12 cellular contexts compared by ENCODE assay signal in genomic region chr13:102779426-102780159, GRCh38. TPM values are rescaled to one million over a fixed set of nuclear protein-coding genes. Genes with fewer than 3 reads are reported as not detected.
DNase-seq lines count a peak whose midpoint lies in the region; ATAC-seq and TF ChIP-seq lines count a peak whose summit lies in the region.
"Had no signal": no experiment of that assay in that cellular context is flagged by ENCODE, and none has a peak within 500 bp of the region (broad histone marks: within the 10 kb centered on the region; RNA-seq: fewer than 3 reads in every experiment).

No MANE protein-coding gene starts in this region.

- CTCF ChIA-PET in activated naive CD4-positive, alpha-beta T cell treated with anti-CD3 and anti-CD28 coated beads, Interleukin-2, amount 10 ng/mL, durations not matched to agents 7 days and 5 days (lab: Charles Lee) = interaction anchor here (1.6 kb wide), 1 partner anchor 21 kb away, joined by 4 read pairs; no protein-coding TSS in a partner anchor
- CTCF ChIA-PET in MCF 10A (lab: Yijun Ruan, JAX) = no interaction called here

- TF ChIP-seq CTCF in Loucy (conservative IDR thresholded peaks at IDR 0.05; ENCODE audit: low read length) (no peak), MCF 10A (IDR thresholded peaks at IDR 0.05; ENCODE audit: unreplicated experiment) (no peak)

- no peaks in the 10 kb centered on the region for H3K27me3 ChIP-seq in Loucy (ENCODE audit: insufficient read depth, low read length, poor library complexity, severe bottlenecking)
- H3K27me3 ChIP-seq: testis had no signal

- H3K9me3 Mint-ChIP-seq in activated naive CD4-positive, alpha-beta T cell treated with anti-CD3 and anti-CD28 coated beads, Interleukin-2, amount 10 ng/mL, durations not matched to agents 7 days and 5 days = peaks cover 4% of the 10 kb centered on the region
- H3K9me3 Mint-ChIP-seq in MCF 10A (ENCODE audit: unreplicated experiment) = no peaks in the 10 kb centered on the region

- POLR2A ChIA-PET in MCF 10A (lab: Yijun Ruan, JAX) = no interaction called here

- no TSS peak for BruUV-seq in MCF 10A (replicated peaks; lab: Mats Ljungman, UMichigan)

- H3K27ac Mint-ChIP-seq in activated naive CD4-positive, alpha-beta T cell treated with anti-CD3 and anti-CD28 coated beads, Interleukin-2, amount 10 ng/mL, durations not matched to agents 7 days and 5 days = peak overlapping the region; percentile 92
- H3K27ac Mint-ChIP-seq in MCF 10A (ENCODE audit: low read depth, unreplicated experiment) = no peak overlapping the region

- no peak overlapping the region for H2AFZ ChIP-seq in Loucy (ENCODE audit: low read length)

- no peaks in the 10 kb centered on the region for H3K36me3 ChIP-seq in Loucy (ENCODE audit: insufficient read depth, low read length)

- intact Hi-C loops in MCF 10A (cut with micrococcal nuclease) = no loop called here

- peaks cover 7% of the 10 kb centered on the region for H3K9me3 ChIP-seq in Loucy (ENCODE audit: insufficient read depth, low read depth, low read length)
- H3K9me3 ChIP-seq: testis had no signal

- H3K4me3 Mint-ChIP-seq in activated naive CD4-positive, alpha-beta T cell treated with anti-CD3 and anti-CD28 coated beads, Interleukin-2, amount 10 ng/mL, durations not matched to agents 7 days and 5 days = peak overlapping the region; percentile 37
- H3K4me3 Mint-ChIP-seq in MCF 10A (ENCODE audit: unreplicated experiment) = no peak overlapping the region

- peak; percentile 18 for DNase-seq in A172 (ENCODE audit: low spot score)
- peak; percentile 27 for DNase-seq in activated naive CD4-positive, alpha-beta T cell treated with anti-CD3 and anti-CD28 coated beads, Interleukin-2, amount 10 ng/mL, durations not matched to agents 7 days and 5 days
- no peak for DNase-seq in C1 segment of cervical spinal cord (lab: John Stamatoyannopoulos, UW)
- no peak for DNase-seq in MCF 10A (ENCODE audit: unreplicated experiment)
- DNase-seq in NCI-H128 (lab: John Stamatoyannopoulos, UW; ENCODE audit: unreplicated experiment) = no peak
- DNase-seq: caudate nucleus, foreskin fibroblast, NCI-H526 treated with DMSO at 0.1 percent for 48 hours, testis had no signal

- peak; percentile 56 for ATAC-seq in GM18907 (IDR thresholded peaks at IDR 0.05; ENCODE audit: unreplicated experiment)
- no peak for ATAC-seq in HG02642 (IDR thresholded peaks at IDR 0.05; ENCODE audit: poor library complexity, unreplicated experiment)

- no peaks in the 10 kb centered on the region for H4K20me1 ChIP-seq in Loucy (ENCODE audit: insufficient read depth, low read length, poor library complexity, severe bottlenecking)

- peak overlapping the region; percentile 37 for H3K9ac ChIP-seq in Loucy (ENCODE audit: low read depth, low read length, poor library complexity, severe bottlenecking)

- peaks cover 40% of the 10 kb centered on the region for H3K4me1 Mint-ChIP-seq in activated naive CD4-positive, alpha-beta T cell treated with anti-CD3 and anti-CD28 coated beads, Interleukin-2, amount 10 ng/mL, durations not matched to agents 7 days and 5 days
- H3K4me1 Mint-ChIP-seq in MCF 10A (ENCODE audit: insufficient read depth, unreplicated experiment) = no peaks in the 10 kb centered on the region

- H3K4me2 ChIP-seq in Loucy (ENCODE audit: low read depth, low read length, poor library complexity, severe bottlenecking) = peak overlapping the region; percentile 45

- peaks cover 13% of the 10 kb centered on the region for H3K36me3 Mint-ChIP-seq in activated naive CD4-positive, alpha-beta T cell treated with anti-CD3 and anti-CD28 coated beads, Interleukin-2, amount 10 ng/mL, durations not matched to agents 7 days and 5 days
- H3K36me3 Mint-ChIP-seq in MCF 10A (ENCODE audit: insufficient read depth, unreplicated experiment) = peaks cover 17% of the 10 kb centered on the region

- H3K9me2 ChIP-seq in Loucy (replicated peaks; ENCODE audit: low read depth, low read length) = no peaks in the 10 kb centered on the region

- H3F3A ChIP-seq in Loucy (ENCODE audit: low read depth) = peaks cover 13% of the 10 kb centered on the region; the same call in 1 of the 2 replicates

- peak overlapping the region; percentile 13 for H3K4me3 ChIP-seq in Loucy (ENCODE audit: low read length, poor library complexity, severe bottlenecking)
- H3K4me3 ChIP-seq: testis had no signal

- H3K79me2 ChIP-seq in Loucy (ENCODE audit: insufficient read depth, low read length) = no peaks in the 10 kb centered on the region

- H3K4me1 ChIP-seq in Loucy (ENCODE audit: insufficient read depth, low read length, poor library complexity, severe bottlenecking) = peaks cover 24% of the 10 kb centered on the region
- H3K4me1 ChIP-seq: testis had no signal

- peaks cover 4% of the 10 kb centered on the region for H3K27me3 Mint-ChIP-seq in activated naive CD4-positive, alpha-beta T cell treated with anti-CD3 and anti-CD28 coated beads, Interleukin-2, amount 10 ng/mL, durations not matched to agents 7 days and 5 days
- no peaks in the 10 kb centered on the region for H3K27me3 Mint-ChIP-seq in MCF 10A (ENCODE audit: insufficient read depth, unreplicated experiment)

RNA-seq across cellular contexts. Expression of gene TEX30, which starts 6.0 kb away (rescaled TPM):
- total RNA-seq in A172 (2014; rRNA removed; shearing (Covaris generic)) = 56.8 and 68.4 TPM in 2 replicates
- 10.7 and 14.2 TPM in 2 replicates for total RNA-seq in MCF 10A (2022)

RNA-seq across cellular contexts. Expression of gene POGLUT2, which starts 19.2 kb away (rescaled TPM):
- total RNA-seq in A172 (2014; rRNA removed; shearing (Covaris generic)) = 37.4 and 38.8 TPM in 2 replicates
- total RNA-seq in MCF 10A (2022) = 8.3 and 9.0 TPM in 2 replicates

RNA-seq across cellular contexts. Expression of gene BIVM, which starts 19.3 kb away (rescaled TPM):
- 31.6 and 31.8 TPM in 2 replicates for total RNA-seq in A172 (2014; rRNA removed; shearing (Covaris generic))
- 33.1 and 36.6 TPM in 2 replicates for total RNA-seq in MCF 10A (2022)

Comparison
In these comparisons a context has a peak if more than half of its experiments do, and no peak if none do; other contexts are left out.
1. DNase-seq: peak in A172 (single experiment) and activated naive CD4-positive, alpha-beta T cell treated with anti-CD3 and anti-CD28 coated beads, Interleukin-2, amount 10 ng/mL, durations not matched to agents 7 days and 5 days (single experiment); none in C1 segment of cervical spinal cord (0 of 14), MCF 10A (single experiment) and NCI-H128 (single experiment).